In the genomic region with DNA sequence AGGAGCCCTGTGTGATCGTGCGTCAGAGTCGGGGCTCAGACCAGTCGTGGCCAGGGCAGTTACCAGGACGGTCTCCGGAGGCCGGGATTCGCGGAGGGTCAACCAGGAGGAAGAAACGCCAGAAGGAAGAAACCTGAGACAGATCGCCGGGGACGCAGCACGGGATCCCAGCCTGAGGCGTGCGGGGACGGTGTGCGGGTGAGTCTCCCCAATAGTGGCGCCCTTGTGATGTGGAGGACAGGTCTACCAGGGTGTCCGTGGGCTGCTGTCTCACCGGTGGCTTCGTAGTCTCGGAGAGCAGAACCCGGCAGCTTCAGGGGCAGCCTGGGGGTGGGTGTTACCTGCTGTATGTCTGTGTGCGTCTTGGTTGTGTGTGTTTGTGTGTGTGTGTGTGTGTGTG, we compare ENCODE assay signal across 7 cellular contexts.
DNase-seq lines count a peak whose midpoint lies in the region; ATAC-seq and TF ChIP-seq lines count a peak whose summit lies in the region.
"Not testable (repeated sequence)": the region's sequence is repeated elsewhere in the genome, so short reads cannot be mapped to it uniquely, and the experiment has no call there.

No MANE protein-coding gene starts in this region.

- H3K27ac Mint-ChIP-seq in activated CD4-positive, alpha-beta memory T cell treated with anti-CD3 and anti-CD28 coated beads, Interleukin-2, amount 10 ng/mL, durations not matched to agents 7 days and 5 days; chondrocyte (ENCODE audit: unreplicated experiment): not testable (repeated sequence)

- CTCF ChIA-PET in activated CD4-positive, alpha-beta memory T cell treated with anti-CD3 and anti-CD28 coated beads, Interleukin-2, amount 10 ng/mL, durations not matched to agents 7 days and 5 days (lab: Charles Lee) = not testable (repeated sequence)

- peak; percentile 18 for DNase-seq in DMS53 (lab: John Stamatoyannopoulos, UW)
- DNase-seq in activated CD4-positive, alpha-beta memory T cell treated with anti-CD3 and anti-CD28 coated beads, Interleukin-2, amount 10 ng/mL, durations not matched to agents 7 days and 5 days = peak; percentile 21
- peak; percentile 100 for DNase-seq in chondrocyte (ENCODE audit: low spot score)
- DNase-seq in left cardiac atrium = peak; percentile 37
- peak; percentile 60 for DNase-seq in left lobe of liver (ENCODE audit: low spot score)
- peak; percentile 95 for DNase-seq in mesenteric fat pad (ENCODE audit: low spot score)
- peak; percentile 24 for DNase-seq in spleen

- 86 to 98% (median 90%) methylated on average over 12 to 25 of the region's 25 CpGs for WGBS in spleen, 5 donors

- not testable (repeated sequence) for H3K36me3 Mint-ChIP-seq in activated CD4-positive, alpha-beta memory T cell treated with anti-CD3 and anti-CD28 coated beads, Interleukin-2, amount 10 ng/mL, durations not matched to agents 7 days and 5 days (ENCODE audit: low read depth); chondrocyte (ENCODE audit: low read depth)

- not testable (repeated sequence) for ATAC-seq in left cardiac atrium, left lobe of liver

- not testable (repeated sequence) for H3K36me3 ChIP-seq in spleen

- H3K27ac ChIP-seq in spleen = not testable (repeated sequence)

- H3K27me3 ChIP-seq in spleen (replicated peaks in 1 of 7) = not testable (repeated sequence)

- H3K4me1 ChIP-seq in spleen = not testable (repeated sequence)

- not testable (repeated sequence) for H3K4me3 ChIP-seq in spleen

- POLR2A ChIA-PET in activated CD4-positive, alpha-beta memory T cell treated with anti-CD3 and anti-CD28 coated beads, Interleukin-2, amount 10 ng/mL, durations not matched to agents 7 days and 5 days (lab: Charles Lee) = not testable (repeated sequence)

- H3K9me3 Mint-ChIP-seq in activated CD4-positive, alpha-beta memory T cell treated with anti-CD3 and anti-CD28 coated beads, Interleukin-2, amount 10 ng/mL, durations not matched to agents 7 days and 5 days; chondrocyte (ENCODE audit: low read depth): not testable (repeated sequence)

- not testable (repeated sequence) for H3K4me1 Mint-ChIP-seq in activated CD4-positive, alpha-beta memory T cell treated with anti-CD3 and anti-CD28 coated beads, Interleukin-2, amount 10 ng/mL, durations not matched to agents 7 days and 5 days; chondrocyte (ENCODE audit: low read depth)

- not testable (repeated sequence) for TF ChIP-seq CTCF in chondrocyte (IDR thresholded peaks at IDR 0.05); spleen (IDR thresholded peaks at IDR 0.05 in 8 of 11, conservative IDR thresholded peaks at IDR 0.05 in 3 of 11)

- intact Hi-C loops in left cardiac atrium (cut with DNase I); spleen (cut with DNase I; ENCODE audit: low total_unique reads): not testable (repeated sequence)

- TF ChIP-seq POLR2A in spleen (IDR thresholded peaks at IDR 0.05) = not testable (repeated sequence)

- not testable (repeated sequence) for H3K4me3 Mint-ChIP-seq in activated CD4-positive, alpha-beta memory T cell treated with anti-CD3 and anti-CD28 coated beads, Interleukin-2, amount 10 ng/mL, durations not matched to agents 7 days and 5 days; chondrocyte (ENCODE audit: unreplicated experiment)

- H3K9me3 ChIP-seq in spleen = peaks cover 0 to 13% (median 0%) of the 10 kb centered on the region in 8 donors

- not testable (repeated sequence) for H3K27me3 Mint-ChIP-seq in activated CD4-positive, alpha-beta memory T cell treated with anti-CD3 and anti-CD28 coated beads, Interleukin-2, amount 10 ng/mL, durations not matched to agents 7 days and 5 days; chondrocyte (ENCODE audit: low read depth)

Comparison
In these comparisons a context has a peak if more than half of its experiments do, and no peak if none do; other contexts are left out.
1. DNase-seq: peak in every context shown above with its lines; median percentile 100 in chondrocyte; 95 in mesenteric fat pad; 60 in left lobe of liver; 37 in left cardiac atrium; 24 in spleen; 21 in activated CD4-positive, alpha-beta memory T cell treated with anti-CD3 and anti-CD28 coated beads, Interleukin-2, amount 10 ng/mL, durations not matched to agents 7 days and 5 days; 18 in DMS53.